8 cellular contexts compared by ENCODE assay signal in genomic region chr10:102449321-102450123, GRCh38. TPM values are rescaled to one million over a fixed set of nuclear protein-coding genes. Genes with fewer than 3 reads are reported as not detected.
A peak's percentile ranks its signal among the peaks of the same experiment; 100 is the strongest.
DNase-seq lines count a peak whose midpoint lies in the region; ATAC-seq, FAIRE-seq and TF ChIP-seq lines count a peak whose summit lies in the region.

No MANE protein-coding gene starts in this region.

- TF ChIP-seq POLR2A in GM12892 (IDR thresholded peaks at IDR 0.05; ENCODE audit: low read depth, low read length): no peak
- no peak for TF ChIP-seq POLR2A in right lobe of liver (IDR thresholded peaks at IDR 0.05)

- peak overlapping the region; percentile 62 to 92 (median 77) for H3K4me3 ChIP-seq in right lobe of liver

- FAIRE-seq in GM12892 (lab: Jason Lieb, UNC): peak; percentile 90

- H3K27me3 ChIP-seq in right lobe of liver: no peaks in the 10 kb centered on the region

- no peaks in the 10 kb centered on the region for H3K36me3 ChIP-seq in right lobe of liver

- H3K27ac ChIP-seq in right lobe of liver: peak overlapping the region; percentile 54 to 76 (median 66)

- peaks cover 0 to 24% (median 3%) of the 10 kb centered on the region in 4 donors for H3K4me1 ChIP-seq in right lobe of liver

- DNase-seq in GM12892 (ENCODE audit: insufficient read length): no peak
- peak; percentile 65 for DNase-seq in NCI-H2196 (lab: John Stamatoyannopoulos, UW; ENCODE audit: unreplicated experiment)
- DNase-seq in activated CD4-positive, alpha-beta T cell treated with anti-CD3 and anti-CD28 coated beads for 1 hour: peak; percentile 78
- peak; percentile 85 for DNase-seq in cerebellum (ENCODE audit: low spot score)
- peak; percentile 81 to 90 (median 87) for DNase-seq in right lobe of liver
- peak; percentile 60 to 80 (median 78) for DNase-seq in stimulated activated CD4-positive, alpha-beta T cell treated with anti-CD3 and anti-CD28 coated beads, TNF-alpha, amount 100 ng/mL, for 4 hours (ENCODE audit: low read depth in 3 of 3)
- no peak for DNase-seq in AG08396 (ENCODE audit: low spot score)

- H3K9me3 ChIP-seq in right lobe of liver: no peaks in the 10 kb centered on the region

- peak; percentile 39 for ATAC-seq in HG02970 (IDR thresholded peaks at IDR 0.05; ENCODE audit: low FRiP score, unreplicated experiment)
- peak; percentile 75 to 87 (median 78) for ATAC-seq in right lobe of liver

- TF ChIP-seq CTCF in right lobe of liver (IDR thresholded peaks at IDR 0.05): no peak

- intact Hi-C loops in right lobe of liver (cut with DNase I): no loop called here

- WGBS in right lobe of liver (ENCODE audit: insufficient coverage, low coverage, low lambda C conversion rate, missing lambda C conversion rate): 5% methylated on average over 28 of the region's 30 CpGs

RNA-seq across cellular contexts. Expression of gene C10orf95, which starts 1.8 kb away (rescaled TPM):
- polyA plus RNA-seq in GM12892 (2012; ENCODE audit: missing spikeins): 0.30 TPM
- total RNA-seq in cerebellum (not detected), right lobe of liver (not detected)

RNA-seq across cellular contexts. Expression of gene CUEDC2, which starts 17.1 kb away (rescaled TPM):
- polyA plus RNA-seq in GM12892 (2012; ENCODE audit: missing spikeins): 66.9 TPM
- total RNA-seq in cerebellum: 28.3 TPM
- 10 to 100 TPM; 23.0 to 32.1 (median 26.8) TPM for total RNA-seq in right lobe of liver

RNA-seq across cellular contexts. Expression of gene FBXL15, which starts 28.9 kb away (rescaled TPM):
- 0.66 TPM for polyA plus RNA-seq in GM12892 (2012; ENCODE audit: missing spikeins)
- total RNA-seq in cerebellum (6.2 TPM), right lobe of liver (10 to 100 TPM in 2 of 6 experiments, 1 to 10 TPM in 4; 5.6 to 22.9 (median 9.0) TPM)

RNA-seq across cellular contexts. Expression of gene PSD, which starts 30.9 kb away (rescaled TPM):
- 2.0 TPM for polyA plus RNA-seq in GM12892 (2012; ENCODE audit: missing spikeins)
- total RNA-seq in cerebellum (38.8 TPM), right lobe of liver (1 to 10 TPM in 3 of 6 experiments, under 1 TPM in 3; 0.12 to 4.6 (median 1.3) TPM)

RNA-seq across cellular contexts. Expression of gene ACTR1A, which starts 53.0 kb away (rescaled TPM):
- 30.7 TPM for polyA plus RNA-seq in GM12892 (2012; ENCODE audit: missing spikeins)
- total RNA-seq in cerebellum: 115 TPM
- total RNA-seq in right lobe of liver: 10 to 100 TPM; 25.6 to 47.9 (median 31.3) TPM

Comparison
In these comparisons a context has a peak if more than half of its experiments do, and no peak if none do; other contexts are left out.
1. DNase-seq: peak in NCI-H2196 (single experiment), activated CD4-positive, alpha-beta T cell treated with anti-CD3 and anti-CD28 coated beads for 1 hour (single experiment), cerebellum (single experiment), right lobe of liver (3 of 3) and stimulated activated CD4-positive, alpha-beta T cell treated with anti-CD3 and anti-CD28 coated beads, TNF-alpha, amount 100 ng/mL, for 4 hours (3 of 3); none in GM12892 (single experiment) and AG08396 (single experiment).